Comparison of ENCODE assay signal across 11 cellular contexts in the genomic region with DNA sequence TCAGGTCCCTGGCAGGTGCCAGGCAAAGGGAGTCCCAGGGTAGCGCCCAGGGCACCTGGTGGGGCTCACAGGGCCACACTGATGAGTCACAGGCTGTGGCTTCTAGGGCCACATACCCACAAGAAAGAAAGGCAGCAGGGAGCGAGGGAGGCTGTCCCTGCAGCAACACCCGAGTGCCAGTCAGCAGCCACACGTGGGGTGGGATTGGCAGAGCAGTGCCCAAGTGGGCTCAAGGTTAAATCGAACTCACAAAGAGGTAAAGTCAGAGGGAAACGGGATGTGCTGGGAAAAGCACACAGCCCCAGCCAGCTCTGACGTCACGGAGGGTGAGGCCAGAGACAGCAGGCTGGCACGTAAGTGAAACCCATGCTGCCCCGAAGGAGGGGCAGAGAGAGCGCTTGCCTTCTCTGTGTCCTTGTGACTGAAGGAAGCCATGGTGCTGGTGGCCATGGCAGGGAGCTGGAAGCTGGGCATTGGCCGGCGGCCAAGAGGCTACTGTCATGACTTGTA. TPM values are rescaled to one million over a fixed set of nuclear protein-coding genes. Genes with fewer than 3 reads are reported as not detected.
DNase-seq lines count a peak whose midpoint lies in the region; ATAC-seq and TF ChIP-seq lines count a peak whose summit lies in the region.
"Had no signal": no experiment of that assay in that cellular context is flagged by ENCODE, and none has a peak within 500 bp of the region (broad histone marks: within the 10 kb centered on the region; RNA-seq: fewer than 3 reads in every experiment).

No MANE protein-coding gene starts in this region.

- H3K27me3 ChIP-seq in GM23248 (replicated peaks; ENCODE audit: insufficient read depth) (no peaks in the 10 kb centered on the region), prostate gland (replicated peaks; ENCODE audit: insufficient read depth) (no peaks in the 10 kb centered on the region)

- in situ Hi-C loops in GM23248 (cut with MboI) = no loop called here

- no peaks in the 10 kb centered on the region for H3K79me2 ChIP-seq in GM23248 (ENCODE audit: insufficient read depth)
- H3K79me2 ChIP-seq: parathyroid adenoma had no signal

- H3K9ac ChIP-seq in GM23248 = no peak overlapping the region
- H3K9ac ChIP-seq: parathyroid adenoma had no signal

- TF ChIP-seq CTCF in RWPE1 (conservative IDR thresholded peaks at IDR 0.05; ENCODE audit: low read depth) (no peak), prostate gland (IDR thresholded peaks at IDR 0.05) (no peak)

- H3K27ac ChIP-seq in GM23248 (no peak overlapping the region), RWPE1 (peak overlapping the region; percentile 68), prostate gland (no peak overlapping the region)
- H3K27ac ChIP-seq: parathyroid adenoma had no signal

- CTCF ChIA-PET in RWPE1 (lab: Yijun Ruan, JAX) = interaction anchor here (1.4 kb wide), 1 partner anchor 122 kb away, joined by 3 read pairs; no protein-coding TSS in a partner anchor

- H3K4me3 ChIP-seq in GM23248 (peak overlapping the region; percentile 23), prostate gland (no peak overlapping the region)

- peak overlapping the region; percentile 64 for H2AFZ ChIP-seq in GM23248
- H2AFZ ChIP-seq: parathyroid adenoma had no signal

- TF ChIP-seq POLR2A in prostate gland (IDR thresholded peaks at IDR 0.05) = peak; percentile 50

- peaks cover 5% of the 10 kb centered on the region; the same call in 1 of the 2 replicates for H3K4me1 ChIP-seq in GM23248 (ENCODE audit: insufficient read depth)
- peaks cover 3% of the 10 kb centered on the region for H3K4me1 ChIP-seq in prostate gland (replicated peaks)
- H3K4me1 ChIP-seq: parathyroid adenoma had no signal

- no peaks in the 10 kb centered on the region for H3K9me2 ChIP-seq in GM23248 (ENCODE audit: insufficient read depth)

- POLR2A ChIA-PET in RWPE1 (lab: Yijun Ruan, JAX; ENCODE audit: low non-redundant PET) = no interaction called here

- WGBS in GM23248 (ENCODE audit: low coverage in 1 of 2, low lambda C conversion rate in 2 of 2, missing lambda C conversion rate in 2 of 2), 2 experiments = 37 to 40% methylated on average over 13 of the region's 13 CpGs
- 46% methylated on average over 13 of the region's 13 CpGs for WGBS in prostate gland

- H3K9me3 ChIP-seq in GM23248 (ENCODE audit: low read depth) (no peaks in the 10 kb centered on the region), prostate gland (no peaks in the 10 kb centered on the region)

- no peaks in the 10 kb centered on the region for H3F3A ChIP-seq in GM23248 (ENCODE audit: insufficient read depth)

- no peak for ATAC-seq in HG02840 (IDR thresholded peaks at IDR 0.05; ENCODE audit: low FRiP score, unreplicated experiment)
- ATAC-seq in GM19351 (IDR thresholded peaks at IDR 0.05; ENCODE audit: unreplicated experiment) = no peak

- peak overlapping the region; percentile 28 for H3K4me2 ChIP-seq in GM23248 (ENCODE audit: unreplicated experiment)

- DNase-seq in GM23248 (peak; percentile 70), RWPE1 (ENCODE audit: low spot score) (peak; percentile 72), fibroblast of gingiva (ENCODE audit: low read depth) (peak; percentile 40), prostate gland (ENCODE audit: low spot score) (peak; percentile 78), NCI-H1048 (lab: John Stamatoyannopoulos, UW) (no peak), ecto neural progenitor cell (ENCODE audit: low spot score) (no peak)
- DNase-seq: activated CD4-positive, alpha-beta memory T cell treated with anti-CD3 and anti-CD28 coated beads, Interleukin-2, amount 10 ng/mL, durations not matched to agents 7 days and 5 days; stimulated activated CD8-positive, alpha-beta memory T cell treated with anti-CD3 and anti-CD28 coated beads, Interleukin-4, amount 100 ng/mL, for 48 hours had no signal

- no peaks in the 10 kb centered on the region for H4K20me1 ChIP-seq in GM23248 (ENCODE audit: insufficient read depth)

- H3K36me3 ChIP-seq in GM23248 (ENCODE audit: low read depth) (no peaks in the 10 kb centered on the region), prostate gland (no peaks in the 10 kb centered on the region)

- intact Hi-C loops in prostate gland (cut with DNase I) = no loop called here

RNA-seq across cellular contexts. Expression of a gene that starts 33.8 kb away (rescaled TPM):
- not detected in 2 replicates for total RNA-seq in GM23248 (2014; rRNA removed; shearing (Covaris generic))
- not detected in 2 replicates for polyA plus RNA-seq in GM23248 (2016; fragmentation: Nextera tagmentation; extraction: Ambion mirVana)
- total RNA-seq in prostate gland = 1 to 10 TPM; 3.0 to 4.5 TPM

RNA-seq across cellular contexts. Expression of a gene that starts 40.2 kb away (rescaled TPM):
- 11.9 and 13.6 TPM in 2 replicates for total RNA-seq in GM23248 (2014; rRNA removed; shearing (Covaris generic))
- 10.0 and 10.4 TPM in 2 replicates for polyA plus RNA-seq in GM23248 (2016; fragmentation: Nextera tagmentation; extraction: Ambion mirVana)
- total RNA-seq in prostate gland = 1 to 10 TPM; 7.0 to 8.6 TPM

Comparison
In these comparisons a context has a peak if more than half of its experiments do, and no peak if none do; other contexts are left out.
1. DNase-seq: peak in GM23248 (single experiment), RWPE1 (single experiment), fibroblast of gingiva (single experiment) and prostate gland (single experiment); none in NCI-H1048 (single experiment) and ecto neural progenitor cell (single experiment).